ENCODE assay signal across 35 cellular contexts in genomic region chr11:69064394-69064957, GRCh38. TPM values are rescaled to one million over a fixed set of nuclear protein-coding genes. Genes with fewer than 3 reads are reported as not detected.
"Had no signal": no experiment of that assay in that cellular context is flagged by ENCODE, and none has a peak within 500 bp of the region (broad histone marks: within the 10 kb centered on the region; RNA-seq: fewer than 3 reads in every experiment).

No MANE protein-coding gene starts in this region.

- H3K27me3 Mint-ChIP-seq: activated naive CD8-positive, alpha-beta T cell; naive B cell; stimulated activated memory B cell treated with anti-CD40 and anti-IgM and Interleukin-4, amounts not matched to agents 10 μg/mL and 1 μg/mL and 100 μg/mL, for 72 hours; stimulated activated naive CD8-positive, alpha-beta T cell treated with anti-CD3 and anti-CD28 coated beads, Interleukin-15, amount 100 ng/mL, for 72 hours had no signal

- FAIRE-seq: endometrium, frontal cortex, keratinocyte, small intestine, TTC549 had no signal

- H3K36me3 Mint-ChIP-seq: activated naive CD8-positive, alpha-beta T cell; mesothelial cell of epicardium; neural progenitor cell had no signal

- H3K4me2 ChIP-seq: hepatocyte, neural progenitor cell had no signal

- H3K9me3 Mint-ChIP-seq: mesothelial cell of epicardium; naive B cell; neural progenitor cell; stimulated activated memory B cell treated with anti-CD40 and anti-IgM and Interleukin-4, amounts not matched to agents 10 μg/mL and 1 μg/mL and 100 μg/mL, for 72 hours; stimulated activated naive CD8-positive, alpha-beta T cell treated with anti-CD3 and anti-CD28 coated beads, Interleukin-15, amount 100 ng/mL, for 72 hours; T-helper 1 cell treated with Interleukin-12 subunit alpha and Interleukin-12 subunit beta and Interleukin-4 antibody, amounts not matched to agents 30 μg/mL and 1 μg/mL, for 36 hours had no signal

- H3K4me1 ChIP-seq: colonic mucosa, neural progenitor cell, thyroid gland, upper lobe of left lung had no signal

- H3K27ac Mint-ChIP-seq: activated naive CD8-positive, alpha-beta T cell; mesothelial cell of epicardium; naive B cell; neural progenitor cell; stimulated activated memory B cell treated with anti-CD40 and anti-IgM and Interleukin-4, amounts not matched to agents 10 μg/mL and 1 μg/mL and 100 μg/mL, for 72 hours; stimulated activated naive CD8-positive, alpha-beta T cell treated with anti-CD3 and anti-CD28 coated beads, Interleukin-15, amount 100 ng/mL, for 72 hours; T-helper 1 cell treated with Interleukin-12 subunit alpha and Interleukin-12 subunit beta and Interleukin-4 antibody, amounts not matched to agents 30 μg/mL and 1 μg/mL, for 36 hours had no signal

- ATAC-seq: left cardiac atrium; stimulated activated memory B cell treated with anti-CD40 and anti-IgM and Interleukin-4, amounts not matched to agents 10 μg/mL and 1 μg/mL and 100 μg/mL, for 72 hours; stimulated activated naive CD8-positive, alpha-beta T cell treated with anti-CD3 and anti-CD28 coated beads, Interleukin-15, amount 100 ng/mL, for 72 hours had no signal

- H3K9me3 ChIP-seq: colonic mucosa, sigmoid colon, thyroid gland, upper lobe of left lung, vagina had no signal

- H2AFZ ChIP-seq: hepatocyte, neural progenitor cell had no signal

- H3K4me1 Mint-ChIP-seq: mesothelial cell of epicardium; stimulated activated naive CD8-positive, alpha-beta T cell treated with anti-CD3 and anti-CD28 coated beads, Interleukin-15, amount 100 ng/mL, for 72 hours had no signal

- H3K36me3 ChIP-seq: colonic mucosa, neural progenitor cell had no signal

- H3K9ac ChIP-seq: neural progenitor cell had no signal

- H3K4me3 Mint-ChIP-seq: activated naive CD8-positive, alpha-beta T cell; mesothelial cell of epicardium; neural progenitor cell; stimulated activated memory B cell treated with anti-CD40 and anti-IgM and Interleukin-4, amounts not matched to agents 10 μg/mL and 1 μg/mL and 100 μg/mL, for 72 hours; stimulated activated naive CD8-positive, alpha-beta T cell treated with anti-CD3 and anti-CD28 coated beads, Interleukin-15, amount 100 ng/mL, for 72 hours; T-helper 1 cell treated with Interleukin-12 subunit alpha and Interleukin-12 subunit beta and Interleukin-4 antibody, amounts not matched to agents 30 μg/mL and 1 μg/mL, for 36 hours had no signal

- DNase-seq: activated CD4-positive, alpha-beta T cell treated with anti-CD3 and anti-CD28 coated beads for 48 hours; activated CD4-positive, alpha-beta T cell treated with anti-CD3 and anti-CD28 coated beads, Interleukin-2, amount 50 U/mL, for 48 hours; activated CD8-positive, alpha-beta memory T cell treated with anti-CD3 and anti-CD28 coated beads for 24 hours; activated effector memory CD4-positive, alpha-beta T cell treated with Interleukin-2 at 50 U/mL for 16 hours; activated naive CD4-positive, alpha-beta T cell treated with Interleukin-2 at 50 U/mL for 16 hours; anterior cingulate cortex; cerebellar nuclear complex; colonic mucosa; effector CD8-positive, alpha-beta T cell; left cardiac atrium; mammary epithelial cell; naive B cell; sigmoid colon; small intestine; stimulated activated CD4-positive, alpha-beta T cell treated with anti-CD3 and anti-CD28 coated beads, Interleukin-1b, Interleukin-23, amount 100 ng/mL, for 48 hours; stimulated activated CD4-positive, alpha-beta T cell treated with anti-CD3 and anti-CD28 coated beads, Interleukin-4, amount 100 ng/mL, for 4 hours; stimulated activated CD8-positive, alpha-beta memory T cell treated with anti-CD3 and anti-CD28 coated beads, Interleukin-4, amount 100 ng/mL, for 48 hours; stimulated activated naive CD8-positive, alpha-beta T cell treated with anti-CD3 and anti-CD28 coated beads, Interleukin-15, amount 100 ng/mL, for 72 hours; T-helper 9 cell; thyroid gland had no signal

- H3K27me3 ChIP-seq: cardiac muscle cell, colonic mucosa, hepatocyte, neural progenitor cell, sigmoid colon, thyroid gland, upper lobe of left lung, vagina had no signal

- H3K4me3 ChIP-seq: cardiac muscle cell, colonic mucosa, hepatocyte, neural progenitor cell, sigmoid colon, thyroid gland, upper lobe of left lung, vagina had no signal

- H3K27ac ChIP-seq: cardiac muscle cell, colonic mucosa, epithelial cell of prostate, hepatocyte, neural progenitor cell, thyroid gland, upper lobe of left lung, VCaP had no signal

RNA-seq across cellular contexts. Expression of gene MRGPRF, which starts 51.4 kb away (rescaled TPM):
- polyA plus RNA-seq: keratinocyte had no signal
